In the genomic region with DNA sequence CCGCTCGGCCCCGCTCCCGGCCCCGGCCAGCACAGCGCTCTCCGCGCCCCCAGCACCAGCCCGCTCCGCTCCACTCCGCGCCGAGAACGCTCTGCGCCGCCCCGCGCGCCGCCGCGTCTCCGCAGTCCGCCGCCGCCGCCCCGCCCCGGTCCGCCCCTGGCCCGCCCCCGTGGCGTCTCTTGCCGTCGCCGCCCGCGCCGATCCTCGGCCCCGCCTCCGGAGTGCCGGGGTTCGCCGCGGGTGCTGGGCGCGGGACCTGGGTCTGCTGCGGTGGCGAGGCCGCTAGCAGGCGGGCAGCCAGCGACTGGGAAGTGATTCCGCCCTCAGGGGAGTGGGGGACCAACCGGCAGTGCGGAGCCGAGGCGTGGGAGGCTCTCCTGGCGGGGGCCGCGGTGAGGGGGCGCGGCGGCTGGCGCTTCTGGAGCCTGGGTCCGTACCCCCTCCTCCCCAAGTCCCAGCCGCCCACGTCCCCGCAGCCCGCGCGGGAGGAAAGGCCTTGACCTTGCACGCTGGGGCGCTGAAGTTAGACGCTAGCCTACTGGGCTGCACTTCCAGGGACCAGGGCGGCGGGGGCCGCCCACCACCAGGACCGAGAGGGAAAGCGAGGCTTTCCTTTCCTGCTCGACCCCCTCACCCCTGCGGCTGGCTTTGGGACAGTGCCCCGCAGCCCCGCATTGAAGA, we compare ENCODE assay signal across 1 cellular context.
TF ChIP-seq lines count a peak whose summit lies in the region.

HS6ST1 (minus strand) TSS at position 93 of the 681 bp plus-strand sequence. CDS start 305 bp downstream, outside the sequence.

TF ChIP-seq in HEK293, 187 proteins besides CTCF, POLR2A, EP300 and RAD21 (continued from another document):
- TF ChIP-seq, protein P1, sequence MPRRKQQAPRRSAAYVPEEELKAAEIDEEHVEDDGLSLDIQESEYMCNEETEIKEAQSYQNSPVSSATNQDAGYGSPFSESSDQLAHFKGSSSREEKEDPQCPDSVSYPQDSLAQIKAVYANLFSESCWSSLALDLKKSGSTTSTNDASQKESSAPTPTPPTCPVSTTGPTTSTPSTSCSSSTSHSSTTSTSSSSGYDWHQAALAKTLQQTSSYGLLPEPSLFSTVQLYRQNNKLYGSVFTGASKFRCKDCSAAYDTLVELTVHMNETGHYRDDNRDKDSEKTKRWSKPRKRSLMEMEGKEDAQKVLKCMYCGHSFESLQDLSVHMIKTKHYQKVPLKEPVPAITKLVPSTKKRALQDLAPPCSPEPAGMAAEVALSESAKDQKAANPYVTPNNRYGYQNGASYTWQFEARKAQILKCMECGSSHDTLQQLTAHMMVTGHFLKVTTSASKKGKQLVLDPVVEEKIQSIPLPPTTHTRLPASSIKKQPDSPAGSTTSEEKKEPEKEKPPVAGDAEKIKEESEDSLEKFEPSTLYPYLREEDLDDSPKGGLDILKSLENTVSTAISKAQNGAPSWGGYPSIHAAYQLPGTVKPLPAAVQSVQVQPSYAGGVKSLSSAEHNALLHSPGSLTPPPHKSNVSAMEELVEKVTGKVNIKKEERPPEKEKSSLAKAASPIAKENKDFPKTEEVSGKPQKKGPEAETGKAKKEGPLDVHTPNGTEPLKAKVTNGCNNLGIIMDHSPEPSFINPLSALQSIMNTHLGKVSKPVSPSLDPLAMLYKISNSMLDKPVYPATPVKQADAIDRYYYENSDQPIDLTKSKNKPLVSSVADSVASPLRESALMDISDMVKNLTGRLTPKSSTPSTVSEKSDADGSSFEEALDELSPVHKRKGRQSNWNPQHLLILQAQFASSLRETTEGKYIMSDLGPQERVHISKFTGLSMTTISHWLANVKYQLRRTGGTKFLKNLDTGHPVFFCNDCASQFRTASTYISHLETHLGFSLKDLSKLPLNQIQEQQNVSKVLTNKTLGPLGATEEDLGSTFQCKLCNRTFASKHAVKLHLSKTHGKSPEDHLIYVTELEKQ (tag by site-specific recombination; IDR thresholded peaks at IDR 0.05; ENCODE audit: borderline replicate concordance), result no peak
- TF ChIP-seq ZNF132 (tag by site-specific recombination; IDR thresholded peaks at IDR 0.05; ENCODE audit: borderline replicate concordance) (no peak), ZNF10 (tag by site-specific recombination; IDR thresholded peaks at IDR 0.05) (no peak), ZNF76 (tag by site-specific recombination; IDR thresholded peaks at IDR 0.05; ENCODE audit: borderline replicate concordance, low read depth) (no peak), ZSCAN16 (tag by site-specific recombination; IDR thresholded peaks at IDR 0.05) (no peak), ZNF48 (tag by site-specific recombination; IDR thresholded peaks at IDR 0.05) (no peak), GLIS2 (tag by site-specific recombination; IDR thresholded peaks at IDR 0.05) (peak; percentile 71; the same call in 1 of the 2 replicates)
- TF ChIP-seq, protein P2, sequence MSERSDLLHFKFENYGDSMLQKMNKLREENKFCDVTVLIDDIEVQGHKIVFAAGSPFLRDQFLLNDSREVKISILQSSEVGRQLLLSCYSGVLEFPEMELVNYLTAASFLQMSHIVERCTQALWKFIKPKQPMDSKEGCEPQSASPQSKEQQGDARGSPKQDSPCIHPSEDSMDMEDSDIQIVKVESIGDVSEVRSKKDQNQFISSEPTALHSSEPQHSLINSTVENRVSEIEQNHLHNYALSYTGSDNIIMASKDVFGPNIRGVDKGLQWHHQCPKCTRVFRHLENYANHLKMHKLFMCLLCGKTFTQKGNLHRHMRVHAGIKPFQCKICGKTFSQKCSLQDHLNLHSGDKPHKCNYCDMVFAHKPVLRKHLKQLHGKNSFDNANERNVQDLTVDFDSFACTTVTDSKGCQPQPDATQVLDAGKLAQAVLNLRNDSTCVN (tag by site-specific recombination; optimal IDR thresholded peaks at IDR 0.05), result peak; percentile 67
